1 cellular context compared by ENCODE assay signal in genomic region chr2:73265298-73266060, GRCh38.
A peak's percentile ranks its signal among the peaks of the same experiment; 100 is the strongest.
TF ChIP-seq lines count a peak whose summit lies in the region.

No MANE protein-coding gene starts in this region.

TF ChIP-seq in HepG2, 621 proteins besides CTCF, POLR2A, EP300 and RAD21:
- TF ChIP-seq AGO2 (optimal IDR thresholded peaks at IDR 0.05; ENCODE audit: low read depth, low read length): peak; percentile 31
- TF ChIP-seq HOXA3 (CRISPR knock-in tag; IDR thresholded peaks at IDR 0.05): no peak
- TF ChIP-seq, protein P1, sequence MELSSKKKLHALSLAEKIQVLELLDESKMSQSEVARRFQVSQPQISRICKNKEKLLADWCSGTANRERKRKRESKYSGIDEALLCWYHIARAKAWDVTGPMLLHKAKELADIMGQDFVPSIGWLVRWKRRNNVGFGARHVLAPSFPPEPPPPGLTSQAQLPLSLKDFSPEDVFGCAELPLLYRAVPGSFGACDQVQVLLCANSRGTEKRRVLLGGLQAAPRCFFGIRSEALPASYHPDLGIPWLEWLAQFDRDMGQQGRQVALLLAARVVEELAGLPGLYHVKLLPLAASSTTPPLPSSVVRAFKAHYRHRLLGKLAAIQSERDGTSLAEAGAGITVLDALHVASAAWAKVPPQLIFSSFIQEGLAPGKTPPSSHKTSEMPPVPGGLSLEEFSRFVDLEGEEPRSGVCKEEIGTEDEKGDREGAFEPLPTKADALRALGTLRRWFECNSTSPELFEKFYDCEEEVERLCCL (CRISPR knock-in tag; IDR thresholded peaks at IDR 0.05; ENCODE audit: borderline replicate concordance): no peak
- no peak for TF ChIP-seq MIXL1 (CRISPR knock-in tag; IDR thresholded peaks at IDR 0.05)
- no peak for TF ChIP-seq ZNF557 (CRISPR knock-in tag; IDR thresholded peaks at IDR 0.05)
- TF ChIP-seq ZNF546 (CRISPR knock-in tag; conservative IDR thresholded peaks at IDR 0.05): no peak
- no peak for TF ChIP-seq NRL (CRISPR knock-in tag; IDR thresholded peaks at IDR 0.05; ENCODE audit: borderline replicate concordance)
